ENCODE assay signal across 1 cellular context in genomic region chr3:134460965-134461364, GRCh38.
TF ChIP-seq lines count a peak whose summit lies in the region.

No MANE protein-coding gene starts in this region.

TF ChIP-seq in SK-N-SH treated with all-trans-retinoic acid at 6 μM for 48 hours, 23 proteins besides CTCF, POLR2A, EP300 and RAD21 (continued from another document):
- no peak for TF ChIP-seq CREB5 (CRISPR knock-in tag; IDR thresholded peaks at IDR 0.05; ENCODE audit: low read depth)
- no peak for TF ChIP-seq CSRNP3 (CRISPR knock-in tag; IDR thresholded peaks at IDR 0.05)
TF ChIP-seq in SK-N-SH treated with all-trans-retinoic acid at 6 μM for 48 hours: peak in this region for 0.
